In genomic region chr3:50268276-50268675, GRCh38 we compare ENCODE assay signal across 15 cellular contexts. TPM values are rescaled to one million over a fixed set of nuclear protein-coding genes. Genes with fewer than 3 reads are reported as not detected.
DNase-seq lines count a peak whose midpoint lies in the region; ATAC-seq and TF ChIP-seq lines count a peak whose summit lies in the region.
"Had no signal": no experiment of that assay in that cellular context is flagged by ENCODE, and none has a peak within 500 bp of the region (broad histone marks: within the 10 kb centered on the region; RNA-seq: fewer than 3 reads in every experiment).

No MANE protein-coding gene starts in this region.

- H4K20me1 ChIP-seq in GM23248 (ENCODE audit: insufficient read depth), result no peaks in the 10 kb centered on the region

- no peak for TF ChIP-seq POLR2A in stomach (IDR thresholded peaks at IDR 0.05)

- WGBS in GM23248 (ENCODE audit: low coverage in 1 of 2, low lambda C conversion rate in 2 of 2, missing lambda C conversion rate in 2 of 2), 2 experiments, result 19 to 25% methylated on average over 3 of the region's 3 CpGs
- WGBS in lung, 2 donors, result 41 to 79% methylated on average over 3 of the region's 3 CpGs
- 18 to 30% (median 29%) methylated on average over 3 of the region's 3 CpGs for WGBS in stomach, 5 donors

- H3K27me3 ChIP-seq in GM23248 (replicated peaks; ENCODE audit: insufficient read depth) (no peaks in the 10 kb centered on the region), lung (ENCODE audit: control insufficient read depth, insufficient read depth) (no peaks in the 10 kb centered on the region), stomach (peaks cover 0 to 7% (median 0%) of the 10 kb centered on the region in 3 donors), BE2C (peaks cover 3% of the 10 kb centered on the region)

- peaks cover 43% of the 10 kb centered on the region for H3K4me1 ChIP-seq in GM23248 (ENCODE audit: insufficient read depth)
- H3K4me1 ChIP-seq in lung (ENCODE audit: control insufficient read depth in 2 of 2, insufficient read depth in 2 of 2, low read length in 2 of 2), result peaks cover 0 to 31% of the 10 kb centered on the region in 2 donors
- peaks cover 69 to 100% (median 85%) of the 10 kb centered on the region in 4 donors for H3K4me1 ChIP-seq in stomach
- H3K4me1 ChIP-seq in BE2C, result no peaks in the 10 kb centered on the region

- ATAC-seq in lung (ENCODE audit: insufficient read depth, low FRiP score), result no peak

- H3K36me3 ChIP-seq in GM23248 (ENCODE audit: low read depth) (no peaks in the 10 kb centered on the region), lung (ENCODE audit: control insufficient read depth in 2 of 2, insufficient read depth in 2 of 2, low read length in 2 of 2) (peaks cover 0 to 1% of the 10 kb centered on the region in 2 donors), stomach (peaks cover 0 to 3% (median 0%) of the 10 kb centered on the region in 4 donors), BE2C (no peaks in the 10 kb centered on the region)

- peaks cover 13% of the 10 kb centered on the region; the same call in 1 of the 2 replicates for H3F3A ChIP-seq in GM23248 (ENCODE audit: insufficient read depth)

- no peaks in the 10 kb centered on the region for H3K9me3 ChIP-seq in GM23248 (ENCODE audit: low read depth)
- no peaks in the 10 kb centered on the region for H3K9me3 ChIP-seq in lung (ENCODE audit: control insufficient read depth in 2 of 2, insufficient read depth in 1 of 2, low read length in 1 of 2)
- H3K9me3 ChIP-seq in stomach, result no peaks in the 10 kb centered on the region
- no peaks in the 10 kb centered on the region for H3K9me3 ChIP-seq in BE2C

- H2AFZ ChIP-seq in GM23248, result no peak overlapping the region

- H3K4me3 ChIP-seq in GM23248, result no peak overlapping the region
- H3K4me3 ChIP-seq in lung, result no peak overlapping the region
- peak overlapping the region; percentile 34 to 52 (median 45) for H3K4me3 ChIP-seq in stomach
- no peak overlapping the region for H3K4me3 ChIP-seq in BE2C (ENCODE audit: low read depth, low read length)

- in situ Hi-C loops in GM23248 (cut with MboI), result no loop called here

- H3K27ac ChIP-seq in GM23248 (peak overlapping the region; percentile 35; the same call in 1 of the 2 replicates), caudate nucleus (ENCODE audit: low read depth, low read length) (peak overlapping the region; percentile 100), lung (ENCODE audit: low read depth in 1 of 2, low read length in 1 of 2) (peak overlapping the region; percentile 70 to 91), stomach (peak overlapping the region; percentile 88 to 98 (median 95))

- TF ChIP-seq CTCF in lung (IDR thresholded peaks at IDR 0.05; ENCODE audit: control extremely low read depth, extremely low read depth) (no peak), stomach (IDR thresholded peaks at IDR 0.05) (no peak), BE2C (IDR thresholded peaks at IDR 0.05; ENCODE audit: low read depth, low read length) (no peak)

- H3K9ac ChIP-seq in GM23248, result 0 out of 2 replicates have a peak overlapping the region, but pooled peaks have one; percentile 36

- no peaks in the 10 kb centered on the region for H3K9me2 ChIP-seq in GM23248 (ENCODE audit: insufficient read depth)

- TF ChIP-seq EP300 in stomach (IDR thresholded peaks at IDR 0.05), result no peak

- intact Hi-C loops in stomach (cut with DNase I; ENCODE audit: low total_unique reads), result no loop called here

- DNase-seq in GM23248 (no peak), caudate nucleus (lab: John Stamatoyannopoulos, UW) (no peak), lung (ENCODE audit: low spot score) (no peak), stomach (no peak), NCI-H2171 (lab: John Stamatoyannopoulos, UW) (no peak), BE2C (no peak), NCI-H2029 treated with DMSO at 0.1 percent for 48 hours (lab: John Stamatoyannopoulos, UW) (no peak)
- no peak for DNase-seq in stimulated activated CD4-positive, alpha-beta T cell treated with anti-CD3 and anti-CD28 coated beads, Interleukin-12 subunit alpha, Interleukin-12 subunit beta, amount 100 ng/mL, for 4 hours
- DNase-seq: effector CD8-positive, alpha-beta T cell; NCI-H1092; NCI-H524 treated with DMSO at 0.1 percent for 48 hours; SIG-M5 had no signal

- no peak overlapping the region for H3K4me2 ChIP-seq in GM23248 (ENCODE audit: unreplicated experiment)

- no peaks in the 10 kb centered on the region for H3K79me2 ChIP-seq in GM23248 (ENCODE audit: insufficient read depth)

RNA-seq across cellular contexts. Expression of gene SEMA3B, which starts 0.7 kb away (rescaled TPM):
- total RNA-seq in GM23248 (2014; rRNA removed; shearing (Covaris generic)), result 8.8 and 13.3 TPM in 2 replicates
- polyA plus RNA-seq in GM23248 (2016; fragmentation: Nextera tagmentation; extraction: Ambion mirVana), result 7.6 and 8.4 TPM in 2 replicates
- 10 to 100 TPM; 47.9 to 95.7 TPM for total RNA-seq in lung
- polyA plus RNA-seq in lung, result 10 to 100 TPM; 39.6 to 75.6 TPM
- total RNA-seq in stomach, result 100 to 1,000 TPM in 4 of 5 donors, 10 to 100 TPM in 1; 53.6 to 310 (median 129) TPM
- 10 to 100 TPM; 40.1 to 79.9 (median 42.0) TPM for polyA plus RNA-seq in stomach
- polyA plus RNA-seq in BE2C (2012; ENCODE audit: insufficient read depth, insufficient read length, low read depth), result 1.5 TPM

RNA-seq across cellular contexts. Expression of gene LSMEM2, which starts 10.6 kb away (rescaled TPM):
- total RNA-seq in GM23248 (2014; rRNA removed; shearing (Covaris generic)), result not detected in 2 replicates
- polyA plus RNA-seq in GM23248 (2016; fragmentation: Nextera tagmentation; extraction: Ambion mirVana), result not detected in 2 replicates
- total RNA-seq in lung, result under 1 TPM in 1 of 2 donors, not detected in 1; 0.12 TPM
- under 1 TPM; 0.10 to 0.49 TPM for polyA plus RNA-seq in lung
- not detected for total RNA-seq in stomach
- polyA plus RNA-seq in stomach, result under 1 TPM in 2 of 3 donors, not detected in 1; 0.31 to 0.58 TPM
- polyA plus RNA-seq in BE2C (2012; ENCODE audit: insufficient read depth, insufficient read length, low read depth), result not detected
- total RNA-seq: Daoy, mesenteric fat pad had no signal
- polyA plus RNA-seq: BJ had no signal

RNA-seq across cellular contexts. Expression of gene IFRD2, which starts 24.0 kb away (rescaled TPM):
- total RNA-seq in GM23248 (2014; rRNA removed; shearing (Covaris generic)), result 86.6 and 90.2 TPM in 2 replicates
- polyA plus RNA-seq in GM23248 (2016; fragmentation: Nextera tagmentation; extraction: Ambion mirVana), result 85.4 and 90.6 TPM in 2 replicates
- 10 to 100 TPM; 14.7 to 98.8 TPM for total RNA-seq in lung
- polyA plus RNA-seq in lung, result 100 to 1,000 TPM in 1 of 2 donors, 10 to 100 TPM in 1; 91.4 to 107 TPM
- 100 to 1,000 TPM in 3 of 5 donors, 10 to 100 TPM in 2; 69.9 to 254 (median 193) TPM for total RNA-seq in stomach
- 100 to 1,000 TPM in 2 of 3 donors, 10 to 100 TPM in 1; 98.1 to 118 (median 108) TPM for polyA plus RNA-seq in stomach
- polyA plus RNA-seq in BE2C (2012; ENCODE audit: insufficient read depth, insufficient read length, low read depth), result 300 TPM

RNA-seq across cellular contexts. Expression of gene HYAL3, which starts 30.9 kb away (rescaled TPM):
- total RNA-seq in GM23248 (2014; rRNA removed; shearing (Covaris generic)), result 3.0 and 9.6 TPM in 2 replicates
- polyA plus RNA-seq in GM23248 (2016; fragmentation: Nextera tagmentation; extraction: Ambion mirVana), result 5.7 and 7.6 TPM in 2 replicates
- total RNA-seq in lung, result 1 to 10 TPM; 1.4 to 4.0 TPM
- polyA plus RNA-seq in lung, result 1 to 10 TPM; 2.5 to 4.9 TPM
- total RNA-seq in stomach, result 1 to 10 TPM in 3 of 5 donors, not detected in 2; 1.3 to 3.9 (median 1.3) TPM
- polyA plus RNA-seq in stomach, result 1 to 10 TPM; 5.0 to 7.9 (median 7.7) TPM
- polyA plus RNA-seq in BE2C (2012; ENCODE audit: insufficient read depth, insufficient read length, low read depth), result 4.2 TPM

RNA-seq across cellular contexts. Expression of gene NAA80, which starts 30.9 kb away (rescaled TPM):
- 7.8 and 10.2 TPM in 2 replicates for total RNA-seq in GM23248 (2014; rRNA removed; shearing (Covaris generic))
- polyA plus RNA-seq in GM23248 (2016; fragmentation: Nextera tagmentation; extraction: Ambion mirVana) (10.8 and 11.1 TPM in 2 replicates), lung (10 to 100 TPM in 1 of 2 donors, 1 to 10 TPM in 1; 9.5 to 14.7 TPM), stomach (10 to 100 TPM in 1 of 3 donors, 1 to 10 TPM in 2; 8.7 to 16.4 (median 9.7) TPM)
- total RNA-seq in lung (10 to 100 TPM in 1 of 2 donors, 1 to 10 TPM in 1; 4.8 to 16.6 TPM), stomach (100 to 1,000 TPM in 1 of 5 donors, 10 to 100 TPM in 3, 1 to 10 TPM in 1; 3.1 to 107 (median 22.3) TPM)
- 16.1 TPM for polyA plus RNA-seq in BE2C (2012; ENCODE audit: insufficient read depth, insufficient read length, low read depth)

Comparison
In these comparisons a context has a peak if more than half of its experiments do, and no peak if none do; other contexts are left out.
1. H3K27ac ChIP-seq: peak in every context shown above with its lines; median percentile 100 in caudate nucleus; 95 in stomach; 80 in lung; 35 in GM23248.
2. H3K4me3 ChIP-seq: peak in stomach (4 of 4); none in GM23248 (single experiment), lung (single experiment) and BE2C (single experiment).